Comparison of ENCODE assay signal across 24 cellular contexts in the genomic region with DNA sequence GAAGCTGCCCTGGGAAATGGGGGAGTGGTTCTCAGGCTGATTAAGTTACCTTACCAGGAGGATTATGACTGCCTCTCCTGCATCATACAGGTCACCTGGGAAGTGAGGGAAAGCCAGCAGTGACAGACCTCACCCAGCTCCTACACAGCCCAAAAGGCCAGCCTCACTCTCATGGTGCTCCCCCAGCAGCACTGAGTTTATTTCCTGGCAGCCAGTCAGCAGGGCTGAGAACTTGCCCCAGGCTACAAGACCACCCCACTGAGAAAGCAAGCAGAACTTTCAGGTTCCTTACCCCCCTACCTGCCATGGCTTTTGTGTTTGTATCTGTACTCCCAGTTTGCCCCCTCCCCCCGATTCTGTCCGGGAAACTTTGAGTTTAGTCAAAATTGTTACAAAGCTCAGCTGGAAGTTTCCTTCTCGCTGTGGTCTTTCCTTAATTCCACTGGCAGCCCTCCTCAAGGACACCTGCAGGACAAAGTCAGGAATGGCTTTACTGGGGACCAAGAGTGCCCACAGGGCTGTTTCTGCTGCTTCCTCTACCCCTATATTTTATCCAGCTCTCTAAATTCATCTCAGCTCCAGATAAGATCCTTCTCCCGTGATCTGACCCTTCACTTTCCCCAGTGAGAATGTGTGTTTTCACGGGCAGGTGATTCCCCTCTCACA.
"Had no signal": no experiment of that assay in that cellular context is flagged by ENCODE, and none has a peak within 500 bp of the region (broad histone marks: within the 10 kb centered on the region; RNA-seq: fewer than 3 reads in every experiment).

No MANE protein-coding gene starts in this region.

- H3K36me3 Mint-ChIP-seq: stimulated activated effector memory CD8-positive, alpha-beta T cell treated with anti-CD3 and anti-CD28 coated beads, Interleukin-12 subunit alpha, Interleukin-12 subunit beta, amount 100 ng/mL, for 72 hours had no signal

- H3K4me1 Mint-ChIP-seq: natural killer cell; stimulated activated effector memory CD8-positive, alpha-beta T cell treated with anti-CD3 and anti-CD28 coated beads, Interleukin-12 subunit alpha, Interleukin-12 subunit beta, amount 100 ng/mL, for 72 hours had no signal

- ATAC-seq: heart right ventricle; left ventricle myocardium superior; lower lobe of right lung; natural killer cell; psoas muscle; right cardiac atrium; stimulated activated effector memory CD8-positive, alpha-beta T cell treated with anti-CD3 and anti-CD28 coated beads, Interleukin-12 subunit alpha, Interleukin-12 subunit beta, amount 100 ng/mL, for 72 hours had no signal

- H3K27me3 ChIP-seq: esophagus squamous epithelium, heart right ventricle, sigmoid colon, stomach, thyroid gland, upper lobe of left lung had no signal

- H3K27ac Mint-ChIP-seq: natural killer cell; stimulated activated effector memory CD8-positive, alpha-beta T cell treated with anti-CD3 and anti-CD28 coated beads, Interleukin-12 subunit alpha, Interleukin-12 subunit beta, amount 100 ng/mL, for 72 hours had no signal

- DNase-seq: dermis blood vessel endothelial cell; effector memory CD4-positive, alpha-beta T cell; erythroblast; esophagus squamous epithelium; foreskin melanocyte; glutamatergic neuron; heart right ventricle; hippocampal formation; left ventricle myocardium superior; lower lobe of right lung; natural killer cell; nucleus accumbens; psoas muscle; right cardiac atrium; sigmoid colon; stimulated activated CD4-positive, alpha-beta T cell treated with anti-CD3 and anti-CD28 coated beads, Interleukin-2, amount 100 ng/mL, for 24 hours; stimulated activated CD4-positive, alpha-beta T cell treated with anti-CD3 and anti-CD28 coated beads, Interleukin-4, amount 100 ng/mL, for 24 hours; stimulated activated naive CD4-positive, alpha-beta T cell treated with Interleukin-2 at 50 U/mL for 16 hours; stomach; thyroid gland; upper lobe of left lung had no signal

- H3K27ac ChIP-seq: coronary artery, esophagus squamous epithelium, heart right ventricle, lower lobe of right lung, psoas muscle, sigmoid colon, stomach, thyroid gland, upper lobe of left lung had no signal

- H3K4me1 ChIP-seq: esophagus squamous epithelium, heart right ventricle, lower lobe of right lung, psoas muscle, sigmoid colon, stomach, thyroid gland, upper lobe of left lung had no signal

- H3K9me3 ChIP-seq: esophagus squamous epithelium, lower lobe of right lung, psoas muscle, sigmoid colon, thyroid gland, upper lobe of left lung had no signal

- H3K4me3 ChIP-seq: coronary artery, esophagus squamous epithelium, heart right ventricle, lower lobe of right lung, psoas muscle, sigmoid colon, stomach, thyroid gland, upper lobe of left lung had no signal

- H3K4me3 Mint-ChIP-seq: natural killer cell; neural crest cell; stimulated activated effector memory CD8-positive, alpha-beta T cell treated with anti-CD3 and anti-CD28 coated beads, Interleukin-12 subunit alpha, Interleukin-12 subunit beta, amount 100 ng/mL, for 72 hours had no signal

- H3K36me3 ChIP-seq: esophagus squamous epithelium, heart right ventricle, lower lobe of right lung, sigmoid colon, stomach, thyroid gland, upper lobe of left lung had no signal
